Comparison of ENCODE assay signal across 13 cellular contexts in the genomic region with DNA sequence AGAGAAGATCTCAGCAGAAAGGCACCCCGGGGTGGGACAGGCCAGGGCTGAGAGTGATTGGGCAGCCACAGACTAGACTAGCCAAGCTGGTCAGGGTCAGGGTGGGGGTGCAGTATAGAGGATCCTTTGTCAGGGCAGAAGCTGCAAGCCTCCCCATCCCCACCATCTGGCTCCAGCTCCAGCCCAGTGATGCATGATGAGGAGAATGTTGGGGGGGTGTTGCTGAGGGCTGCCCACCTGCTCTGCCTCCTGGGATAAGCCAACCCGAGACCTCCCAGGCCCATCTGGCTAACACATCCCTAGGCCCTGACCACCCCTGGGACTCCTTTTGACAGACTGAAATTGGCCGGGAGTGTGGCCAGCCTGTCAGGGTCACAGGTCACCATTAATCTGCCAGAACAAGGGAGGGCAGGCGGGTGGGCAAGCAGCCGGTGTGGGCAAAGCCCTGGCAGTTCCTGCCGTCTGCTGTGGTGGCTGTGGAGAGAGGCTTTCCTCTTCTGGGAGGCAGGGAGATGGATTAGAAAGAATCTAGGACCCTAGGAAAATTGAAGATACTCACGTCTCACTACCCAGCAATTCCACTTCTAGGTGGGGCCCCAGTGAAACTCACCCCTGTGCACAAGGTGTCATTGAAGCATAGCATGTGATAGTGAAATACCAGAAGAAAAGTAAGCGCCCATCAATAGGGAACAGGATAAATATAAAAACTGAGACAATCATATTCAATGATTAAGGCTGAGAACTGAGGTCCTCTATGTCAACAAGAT. TPM values are rescaled to one million over a fixed set of nuclear protein-coding genes. Genes with fewer than 3 reads are reported as not detected.
DNase-seq lines count a peak whose midpoint lies in the region; ATAC-seq and TF ChIP-seq lines count a peak whose summit lies in the region.
"Had no signal": no experiment of that assay in that cellular context is flagged by ENCODE, and none has a peak within 500 bp of the region (broad histone marks: within the 10 kb centered on the region; RNA-seq: fewer than 3 reads in every experiment).

No MANE protein-coding gene starts in this region.

- DNase-seq in NCI-H2171 (lab: John Stamatoyannopoulos, UW) (peak; percentile 96), caudate nucleus (lab: John Stamatoyannopoulos, UW) (peak in 59 of 61 donors; percentile 44 to 94 (median 82)), neuronal stem cell (ENCODE audit: low spot score) (no peak), T-helper 17 cell (no peak), DMS53 treated with DMSO at 0.1 percent for 48 hours (lab: John Stamatoyannopoulos, UW; ENCODE audit: unreplicated experiment) (no peak), MM.1S (no peak)
- DNase-seq: activated CD8-positive, alpha-beta memory T cell treated with anti-CD3 and anti-CD28 coated beads for 24 hours; activated naive CD4-positive, alpha-beta T cell treated with anti-CD3 and anti-CD28 coated beads, Interleukin-2, amount 10 ng/mL, durations not matched to agents 7 days and 5 days; natural killer cell; T-cell had no signal

- H3K9me2 ChIP-seq in MM.1S (replicated peaks; ENCODE audit: insufficient read depth, low read length), result no peaks in the 10 kb centered on the region

- H3K27ac ChIP-seq in BLaER1 treated with 17β-estradiol and CSF1 and Interleukin-3, amounts not matched to agents 10 nM and 100 nM, result 0 out of 22 replicates have a peak overlapping the region, but pooled peaks of 1 of the 11 experiments have one; percentile 6
- peak overlapping the region; percentile 96 for H3K27ac ChIP-seq in caudate nucleus (ENCODE audit: low read depth, low read length)
- H3K27ac ChIP-seq in neuronal stem cell (replicated peaks; ENCODE audit: low read length), result no peak overlapping the region
- H3K27ac ChIP-seq in MM.1S (ENCODE audit: low read length), result no peak overlapping the region
- H3K27ac ChIP-seq: coronary artery had no signal

- H3K4me3 ChIP-seq in BLaER1 treated with 17β-estradiol and CSF1 and Interleukin-3, amounts not matched to agents 10 nM and 100 nM, result no peak overlapping the region
- H3K4me3 ChIP-seq in neuronal stem cell (ENCODE audit: low read length in 2 of 2) (no peak overlapping the region), MM.1S (ENCODE audit: low read length) (no peak overlapping the region)
- H3K4me3 ChIP-seq: coronary artery had no signal

- H3K4ac ChIP-seq in neuronal stem cell (ENCODE audit: low read length), result no peak overlapping the region

- H3K27ac Mint-ChIP-seq in T-helper 17 cell, result no peak overlapping the region
- H3K27ac Mint-ChIP-seq: activated naive CD4-positive, alpha-beta T cell treated with anti-CD3 and anti-CD28 coated beads, Interleukin-2, amount 10 ng/mL, durations not matched to agents 7 days and 5 days; natural killer cell; T-cell had no signal

- H4K91ac ChIP-seq in neuronal stem cell (ENCODE audit: low read depth, low read length, poor library complexity), result no peak overlapping the region

- no peaks in the 10 kb centered on the region for H3K36me3 ChIP-seq in BLaER1 treated with 17β-estradiol and CSF1 and Interleukin-3, amounts not matched to agents 10 nM and 100 nM
- H3K36me3 ChIP-seq in neuronal stem cell (replicated peaks in 1 of 2; ENCODE audit: control insufficient read depth in 2 of 2, insufficient read depth in 2 of 2, low read length in 2 of 2) (no peaks in the 10 kb centered on the region), MM.1S (replicated peaks; ENCODE audit: insufficient read depth, low read length) (no peaks in the 10 kb centered on the region)

- no peak overlapping the region for H2AK5ac ChIP-seq in neuronal stem cell (ENCODE audit: low read depth, low read length)

- ATAC-seq in T-helper 17 cell (no peak), HG02981 (IDR thresholded peaks at IDR 0.05; ENCODE audit: unreplicated experiment) (no peak)
- ATAC-seq: natural killer cell, T-cell had no signal

- H4K20me1 ChIP-seq in BLaER1 treated with 17β-estradiol and CSF1 and Interleukin-3, amounts not matched to agents 10 nM and 100 nM, result no peaks in the 10 kb centered on the region
- no peaks in the 10 kb centered on the region for H4K20me1 ChIP-seq in MM.1S (ENCODE audit: insufficient read depth, low read length)

- no peak overlapping the region for H3K4me3 Mint-ChIP-seq in T-helper 17 cell
- H3K4me3 Mint-ChIP-seq: activated naive CD4-positive, alpha-beta T cell treated with anti-CD3 and anti-CD28 coated beads, Interleukin-2, amount 10 ng/mL, durations not matched to agents 7 days and 5 days; natural killer cell; T-cell had no signal

- no peaks in the 10 kb centered on the region for H3K79me1 ChIP-seq in neuronal stem cell (ENCODE audit: low read depth, low read length)

- WGBS in neuronal stem cell (ENCODE audit: extremely low coverage in 2 of 2, insufficient read length in 2 of 2, insufficient replicate concordance in 1 of 2), 2 donors, result no CpG with 5 or more reads among the region's 8 CpGs

- peak overlapping the region in 10 of 11 experiments; percentile 9 to 86 (median 69); a peak in 18 of 22 replicates for H3K4me2 ChIP-seq in BLaER1 treated with 17β-estradiol and CSF1 and Interleukin-3, amounts not matched to agents 10 nM and 100 nM
- no peak overlapping the region for H3K4me2 ChIP-seq in neuronal stem cell (ENCODE audit: insufficient read depth, low read length, poor library complexity, severe bottlenecking)
- no peak overlapping the region for H3K4me2 ChIP-seq in MM.1S (ENCODE audit: low read depth, low read length)

- H3K36me3 Mint-ChIP-seq in T-helper 17 cell (ENCODE audit: low read depth), result no peaks in the 10 kb centered on the region
- H3K36me3 Mint-ChIP-seq: activated naive CD4-positive, alpha-beta T cell treated with anti-CD3 and anti-CD28 coated beads, Interleukin-2, amount 10 ng/mL, durations not matched to agents 7 days and 5 days; natural killer cell; T-cell had no signal

- no peak for TF ChIP-seq CTCF in MM.1S (IDR thresholded peaks at IDR 0.05; ENCODE audit: low read length)

- no peaks in the 10 kb centered on the region for H3F3A ChIP-seq in MM.1S (ENCODE audit: insufficient read depth, low read length)

- no peaks in the 10 kb centered on the region for H3K27me3 ChIP-seq in BLaER1 treated with 17β-estradiol and CSF1 and Interleukin-3, amounts not matched to agents 10 nM and 100 nM
- peaks cover 0 to 5% (median 0%) of the 10 kb centered on the region in 3 experiments for H3K27me3 ChIP-seq in neuronal stem cell (ENCODE audit: control insufficient read depth in 3 of 3, insufficient read depth in 3 of 3, low read depth in 1 of 3, low read length in 3 of 3)
- H3K27me3 ChIP-seq in MM.1S (replicated peaks; ENCODE audit: insufficient read depth, low read length), result no peaks in the 10 kb centered on the region

- 0 out of 22 replicates have a peak overlapping the region, but pooled peaks of 1 of the 11 experiments have one; percentile 13 for H3K9ac ChIP-seq in BLaER1 treated with 17β-estradiol and CSF1 and Interleukin-3, amounts not matched to agents 10 nM and 100 nM
- no peak overlapping the region for H3K9ac ChIP-seq in neuronal stem cell (ENCODE audit: low read depth, low read length, poor library complexity)
- H3K9ac ChIP-seq in MM.1S (ENCODE audit: low read length), result no peak overlapping the region

- no peak overlapping the region for H2BK15ac ChIP-seq in neuronal stem cell (ENCODE audit: low read length)

- H3K79me2 ChIP-seq in MM.1S (ENCODE audit: low read length), result no peaks in the 10 kb centered on the region

- no peak overlapping the region for H3K18ac ChIP-seq in neuronal stem cell (ENCODE audit: low read length)

- peak overlapping the region; percentile 22 for H3K23ac ChIP-seq in neuronal stem cell (ENCODE audit: low read depth, low read length, poor library complexity)

- peaks cover 9 to 28% (median 22%) of the 10 kb centered on the region in 10 experiments; a peak in 17 of 20 replicates for H3K4me1 ChIP-seq in BLaER1 treated with 17β-estradiol and CSF1 and Interleukin-3, amounts not matched to agents 10 nM and 100 nM
- H3K4me1 ChIP-seq in neuronal stem cell (ENCODE audit: control insufficient read depth in 2 of 2, insufficient read depth in 1 of 2, low read depth in 1 of 2, low read length in 2 of 2) (peaks cover 0 to 9% of the 10 kb centered on the region in 2 donors), MM.1S (ENCODE audit: low read length) (no peaks in the 10 kb centered on the region)

- H3K9me3 ChIP-seq in BLaER1 treated with 17β-estradiol and CSF1 and Interleukin-3, amounts not matched to agents 10 nM and 100 nM (replicated peaks in 1 of 11), result no peaks in the 10 kb centered on the region
- H3K9me3 ChIP-seq in neuronal stem cell (replicated peaks in 1 of 2; ENCODE audit: control insufficient read depth in 2 of 2, insufficient read depth in 1 of 2, low read depth in 1 of 2, low read length in 2 of 2) (no peaks in the 10 kb centered on the region), T-helper 17 cell (ENCODE audit: control insufficient read depth, low read length, poor library complexity, severe bottlenecking) (no peaks in the 10 kb centered on the region), MM.1S (replicated peaks; ENCODE audit: insufficient read depth, low read length) (no peaks in the 10 kb centered on the region)

- no peak overlapping the region for H2BK120ac ChIP-seq in neuronal stem cell (ENCODE audit: low read depth, low read length)

- H3K14ac ChIP-seq in neuronal stem cell (ENCODE audit: low read length), result no peak overlapping the region

- peaks cover 6% of the 10 kb centered on the region for H3K4me1 Mint-ChIP-seq in T-helper 17 cell
- H3K4me1 Mint-ChIP-seq: natural killer cell had no signal

- no peak overlapping the region for H4K8ac ChIP-seq in neuronal stem cell (ENCODE audit: low read depth, low read length)

- no peaks in the 10 kb centered on the region for H3K27me3 Mint-ChIP-seq in T-helper 17 cell
- H3K27me3 Mint-ChIP-seq: T-cell had no signal

- no peak overlapping the region for H2BK5ac ChIP-seq in neuronal stem cell (ENCODE audit: low read length)

- H2BK12ac ChIP-seq in neuronal stem cell (ENCODE audit: low read length), result no peak overlapping the region

- H2AFZ ChIP-seq in neuronal stem cell (ENCODE audit: low read length), result peak overlapping the region; percentile 24
- H2AFZ ChIP-seq in MM.1S (ENCODE audit: low read length), result no peak overlapping the region

RNA-seq across cellular contexts. Expression of gene SNTA1, which starts 22.2 kb away (rescaled TPM):
- 4.0 TPM for polyA plus RNA-seq in neuronal stem cell (2013, experiment 1 of 2)
- 3.8 TPM for polyA plus RNA-seq in neuronal stem cell (2013, experiment 2 of 2)
- total RNA-seq in T-helper 17 cell, result 1 to 10 TPM; 5.6 to 6.6 TPM

RNA-seq across cellular contexts. Expression of gene CBFA2T2, which starts 24.2 kb away (rescaled TPM):
- polyA plus RNA-seq in neuronal stem cell (2013, experiment 1 of 2), result 10.0 TPM
- polyA plus RNA-seq in neuronal stem cell (2013, experiment 2 of 2), result 10.9 TPM
- 10 to 100 TPM; 26.6 to 29.5 TPM for total RNA-seq in T-helper 17 cell

Comparison
In these comparisons a context has a peak if more than half of its experiments do, and no peak if none do; other contexts are left out.
1. H3K4me2 ChIP-seq: peak in BLaER1 treated with 17β-estradiol and CSF1 and Interleukin-3, amounts not matched to agents 10 nM and 100 nM (10 of 11); none in neuronal stem cell (single experiment) and MM.1S (single experiment).
2. DNase-seq: peak in NCI-H2171 (single experiment) and caudate nucleus (59 of 61); none in neuronal stem cell (single experiment), T-helper 17 cell (0 of 3), DMS53 treated with DMSO at 0.1 percent for 48 hours (single experiment) and MM.1S (single experiment).